ENCODE assay signal across 9 cellular contexts in genomic region chr9:26947736-26948135, GRCh38. TPM values are rescaled to one million over a fixed set of nuclear protein-coding genes. Genes with fewer than 3 reads are reported as not detected.
DNase-seq lines count a peak whose midpoint lies in the region; ATAC-seq, FAIRE-seq and TF ChIP-seq lines count a peak whose summit lies in the region.
"Had no signal": no experiment of that assay in that cellular context is flagged by ENCODE, and none has a peak within 500 bp of the region (broad histone marks: within the 10 kb centered on the region; RNA-seq: fewer than 3 reads in every experiment).

No MANE protein-coding gene starts in this region.

- intact Hi-C loops in pancreas (cut with DNase I): no loop called here

- H3K27ac ChIP-seq in Peyer's patch (peak overlapping the region; percentile 88 to 98 (median 97)), pancreas (peak overlapping the region; percentile 92 to 99 (median 98))
- H3K27ac ChIP-seq in effector memory CD4-positive, alpha-beta T cell (ENCODE audit: insufficient read depth, low read length, poor library complexity, severe bottlenecking): peak overlapping the region; percentile 99

- 1 to 2% methylated on average over 9 of the region's 9 CpGs for WGBS in pancreas, 2 donors

- peak overlapping the region; percentile 82 to 97 (median 90) for H3K4me3 ChIP-seq in Peyer's patch
- H3K4me3 ChIP-seq in effector memory CD4-positive, alpha-beta T cell (ENCODE audit: insufficient read depth, low read depth, low read length, poor library complexity, severe bottlenecking): peak overlapping the region; percentile 99
- H3K4me3 ChIP-seq in pancreas: peak overlapping the region; percentile 76 to 94 (median 84)

- no peaks in the 10 kb centered on the region for H3K27me3 ChIP-seq in Peyer's patch
- H3K27me3 ChIP-seq in effector memory CD4-positive, alpha-beta T cell (replicated peaks; ENCODE audit: control insufficient read depth, insufficient read depth, low read length, poor library complexity, severe bottlenecking): no peaks in the 10 kb centered on the region
- H3K27me3 ChIP-seq in pancreas: no peaks in the 10 kb centered on the region

- ATAC-seq in pancreas: no peak
- ATAC-seq in GM18909 (IDR thresholded peaks at IDR 0.05; ENCODE audit: poor library complexity, unreplicated experiment): no peak

- H3K9me3 ChIP-seq in ES-I3 (ENCODE audit: control insufficient read depth, insufficient read depth, low read length) (no peaks in the 10 kb centered on the region), Peyer's patch (no peaks in the 10 kb centered on the region), pancreas (no peaks in the 10 kb centered on the region)
- H3K9me3 ChIP-seq in effector memory CD4-positive, alpha-beta T cell (ENCODE audit: control insufficient read depth, low read length): no peaks in the 10 kb centered on the region

- DNase-seq in Peyer's patch: no peak
- DNase-seq in effector memory CD4-positive, alpha-beta T cell: no peak
- DNase-seq in pancreas: no peak
- DNase-seq in KG1 (lab: John Stamatoyannopoulos, UW): no peak
- no peak for DNase-seq in AML-193 (lab: John Stamatoyannopoulos, UW)
- no peak for DNase-seq in AG20443 (ENCODE audit: low spot score)

- H3K9ac ChIP-seq in ES-I3 (ENCODE audit: low read depth, low read length): peak overlapping the region; percentile 100

- H3K36me3 ChIP-seq in ES-I3 (ENCODE audit: insufficient read depth, low read length) (no peaks in the 10 kb centered on the region), Peyer's patch (no peaks in the 10 kb centered on the region), pancreas (no peaks in the 10 kb centered on the region)
- no peaks in the 10 kb centered on the region for H3K36me3 ChIP-seq in effector memory CD4-positive, alpha-beta T cell (ENCODE audit: control insufficient read depth, insufficient read depth, low read length)

- TF ChIP-seq CTCF in Peyer's patch (IDR thresholded peaks at IDR 0.05) (no peak), pancreas (IDR thresholded peaks at IDR 0.05) (no peak)

- no peak for TF ChIP-seq POLR2A in Peyer's patch (IDR thresholded peaks at IDR 0.05)

- peaks cover 9% of the 10 kb centered on the region for H3K4me1 ChIP-seq in ES-I3 (ENCODE audit: insufficient read depth, low read length)
- H3K4me1 ChIP-seq in Peyer's patch: peaks cover 0 to 30% (median 8%) of the 10 kb centered on the region in 4 donors
- H3K4me1 ChIP-seq in effector memory CD4-positive, alpha-beta T cell (ENCODE audit: control insufficient read depth, insufficient read depth, low read length, poor library complexity, severe bottlenecking): peaks cover 12% of the 10 kb centered on the region
- peaks cover 13 to 18% (median 18%) of the 10 kb centered on the region in 3 donors for H3K4me1 ChIP-seq in pancreas

- no peak for FAIRE-seq in pancreas (lab: Jason Lieb, UNC)

RNA-seq across cellular contexts. Expression of gene PLAA, which starts 0.7 kb away (rescaled TPM):
- total RNA-seq in Peyer's patch (10 to 100 TPM; 16.3 to 30.5 (median 22.8) TPM), pancreas (10 to 100 TPM in 4 of 6 donors, 1 to 10 TPM in 2; 8.8 to 13.8 (median 10.8) TPM)
- 1 to 10 TPM; 4.6 to 7.3 TPM for polyA plus RNA-seq in pancreas

RNA-seq across cellular contexts. Expression of gene IFT74, which starts 8.5 kb away (rescaled TPM):
- 10 to 100 TPM in 1 of 4 donors, 1 to 10 TPM in 3; 7.7 to 26.4 (median 8.7) TPM for total RNA-seq in Peyer's patch
- total RNA-seq in pancreas: 1 to 10 TPM; 5.6 to 9.6 (median 7.7) TPM
- 10 to 100 TPM in 1 of 2 donors, 1 to 10 TPM in 1; 5.2 to 10.7 TPM for polyA plus RNA-seq in pancreas

RNA-seq across cellular contexts. Expression of gene CAAP1, which starts 55.1 kb away (rescaled TPM):
- total RNA-seq in Peyer's patch: 10 to 100 TPM; 16.5 to 47.0 (median 24.7) TPM
- 10 to 100 TPM in 2 of 6 donors, 1 to 10 TPM in 4; 3.7 to 11.6 (median 7.8) TPM for total RNA-seq in pancreas
- 10 to 100 TPM in 1 of 2 donors, 1 to 10 TPM in 1; 7.0 to 10.4 TPM for polyA plus RNA-seq in pancreas

RNA-seq across cellular contexts. Expression of gene LRRC19, which starts 57.7 kb away (rescaled TPM):
- total RNA-seq in Peyer's patch: 100 to 1,000 TPM in 1 of 4 donors, 10 to 100 TPM in 2, 1 to 10 TPM in 1; 6.6 to 102 (median 54.4) TPM
- total RNA-seq in pancreas: under 1 TPM; 0.08 to 0.55 (median 0.23) TPM
- under 1 TPM in 1 of 2 donors, not detected in 1; 0.16 TPM for polyA plus RNA-seq in pancreas
- total RNA-seq: T-helper 2 cell treated with Interferon-gamma antibody and Interleukin-4, amounts not matched to agents 100 ng/mL and 5 ng/mL, for 36 hours had no signal
